ENCODE assay signal across 11 cellular contexts in the genomic region with DNA sequence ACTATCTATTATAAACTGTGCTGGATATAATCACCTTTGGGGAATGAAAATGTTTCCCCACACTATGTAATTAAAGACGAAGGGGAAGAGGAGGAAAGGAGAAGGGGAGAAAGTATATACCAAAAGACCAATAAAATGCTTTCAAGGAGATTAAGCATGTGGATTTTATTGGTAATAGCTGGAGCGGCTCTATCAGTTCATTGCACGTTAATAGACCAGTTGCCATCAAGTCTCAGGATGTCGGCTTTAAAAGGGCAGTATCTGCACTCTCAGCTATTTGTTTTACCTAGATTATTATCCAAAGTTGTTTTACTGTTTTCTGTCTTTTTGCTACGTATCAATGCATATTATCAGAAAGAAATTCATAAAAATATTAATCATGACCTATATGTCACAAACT. TPM values are rescaled to one million over a fixed set of nuclear protein-coding genes. Genes with fewer than 3 reads are reported as not detected.
DNase-seq lines count a peak whose midpoint lies in the region; ATAC-seq and TF ChIP-seq lines count a peak whose summit lies in the region.
"Had no signal": no experiment of that assay in that cellular context is flagged by ENCODE, and none has a peak within 500 bp of the region (broad histone marks: within the 10 kb centered on the region; RNA-seq: fewer than 3 reads in every experiment).

No MANE protein-coding gene starts in this region.

- peak overlapping the region; percentile 64 for H3K27ac Mint-ChIP-seq in MCF 10A (ENCODE audit: low read depth, unreplicated experiment)
- no peak overlapping the region for H3K27ac Mint-ChIP-seq in activated T-helper 2 cell treated with anti-CD3 and anti-CD28 coated beads, Interferon-gamma antibody, Interleukin-2, Interleukin-4, amounts not matched to agents 10 μg/mL and 5 μg/mL and 100 μg/mL, durations not matched to agents 14 hours and 24 hours and 36 hours

- no peak for TF ChIP-seq EP300 in upper lobe of left lung (IDR thresholded peaks at IDR 0.05)

- no TSS peak for BruUV-seq in MCF 10A (replicated peaks; lab: Mats Ljungman, UMichigan)

- no peak overlapping the region for H3K4me3 Mint-ChIP-seq in MCF 10A (ENCODE audit: unreplicated experiment)
- no peak overlapping the region for H3K4me3 Mint-ChIP-seq in activated T-helper 2 cell treated with anti-CD3 and anti-CD28 coated beads, Interferon-gamma antibody, Interleukin-2, Interleukin-4, amounts not matched to agents 10 μg/mL and 5 μg/mL and 100 μg/mL, durations not matched to agents 14 hours and 24 hours and 36 hours (ENCODE audit: low read depth)

- POLR2A ChIA-PET in MCF 10A (lab: Yijun Ruan, JAX), result interaction anchor here (0.6 to 2.9 kb wide), 8 partner anchors 9 to 543 kb away, joined by 3 to 30 read pairs (median 4); a partner anchor contains a TSS

- ATAC-seq in heart left ventricle (peak in 1 of 4 donors; percentile 21), left lung (peak; percentile 3), upper lobe of left lung (ENCODE audit: low FRiP score in 2 of 2) (peak in 1 of 2 donors; percentile 28)

- peak overlapping the region in 7 of 12 donors; percentile 1 to 26 (median 11) for H3K4me3 ChIP-seq in heart left ventricle
- no peak overlapping the region for H3K4me3 ChIP-seq in right atrium auricular region
- H3K4me3 ChIP-seq in left lung, result no peak overlapping the region
- no peak overlapping the region for H3K4me3 ChIP-seq in upper lobe of left lung
- H3K4me3 ChIP-seq: cardiac muscle cell had no signal

- DNase-seq in heart left ventricle (no peak), right atrium auricular region (ENCODE audit: low spot score) (no peak), MCF 10A (ENCODE audit: unreplicated experiment) (no peak), left lung (no peak), upper lobe of left lung (no peak), GDM1 (lab: John Stamatoyannopoulos, UW) (no peak), caudate nucleus (lab: John Stamatoyannopoulos, UW) (no peak)
- no peak for DNase-seq in activated T-helper 2 cell treated with anti-CD3 and anti-CD28 coated beads, Interferon-gamma antibody, Interleukin-2, Interleukin-4, amounts not matched to agents 10 μg/mL and 5 μg/mL and 100 μg/mL, durations not matched to agents 14 hours and 24 hours and 36 hours (ENCODE audit: low spot score)
- DNase-seq: activated CD4-positive, alpha-beta T cell treated with anti-CD3 and anti-CD28 coated beads, Interleukin-2, amount 50 U/mL, for 4 hours; NCI-H1092 had no signal

- no peaks in the 10 kb centered on the region for H3K9me3 Mint-ChIP-seq in MCF 10A (ENCODE audit: unreplicated experiment)
- H3K9me3 Mint-ChIP-seq in activated T-helper 2 cell treated with anti-CD3 and anti-CD28 coated beads, Interferon-gamma antibody, Interleukin-2, Interleukin-4, amounts not matched to agents 10 μg/mL and 5 μg/mL and 100 μg/mL, durations not matched to agents 14 hours and 24 hours and 36 hours, result no peaks in the 10 kb centered on the region

- no peaks in the 10 kb centered on the region for H3K27me3 Mint-ChIP-seq in MCF 10A (ENCODE audit: insufficient read depth, unreplicated experiment)
- H3K27me3 Mint-ChIP-seq in activated T-helper 2 cell treated with anti-CD3 and anti-CD28 coated beads, Interferon-gamma antibody, Interleukin-2, Interleukin-4, amounts not matched to agents 10 μg/mL and 5 μg/mL and 100 μg/mL, durations not matched to agents 14 hours and 24 hours and 36 hours (ENCODE audit: low read depth), result no peaks in the 10 kb centered on the region

- H3K9me3 ChIP-seq in heart left ventricle (no peaks in the 10 kb centered on the region), right atrium auricular region (no peaks in the 10 kb centered on the region), left lung (no peaks in the 10 kb centered on the region), upper lobe of left lung (no peaks in the 10 kb centered on the region)

- WGBS in heart left ventricle, 4 donors, result 43 to 57% (median 45%) methylated on average over 5 of the region's 5 CpGs
- WGBS in upper lobe of left lung, 2 donors, result 67 to 71% methylated on average over 5 of the region's 5 CpGs

- no peak for TF ChIP-seq CTCF in heart left ventricle (IDR thresholded peaks at IDR 0.05)
- TF ChIP-seq CTCF in right atrium auricular region (IDR thresholded peaks at IDR 0.05), result no peak
- no peak for TF ChIP-seq CTCF in MCF 10A (IDR thresholded peaks at IDR 0.05; ENCODE audit: unreplicated experiment)
- no peak for TF ChIP-seq CTCF in left lung (IDR thresholded peaks at IDR 0.05)
- TF ChIP-seq CTCF in upper lobe of left lung (IDR thresholded peaks at IDR 0.05), result no peak

- peaks cover 0 to 16% (median 3%) of the 10 kb centered on the region in 9 donors for H3K36me3 ChIP-seq in heart left ventricle
- no peaks in the 10 kb centered on the region for H3K36me3 ChIP-seq in right atrium auricular region
- H3K36me3 ChIP-seq in left lung, result no peaks in the 10 kb centered on the region
- H3K36me3 ChIP-seq in upper lobe of left lung, result no peaks in the 10 kb centered on the region

- peaks cover 0 to 71% (median 29%) of the 10 kb centered on the region in 12 donors for H3K4me1 ChIP-seq in heart left ventricle
- H3K4me1 ChIP-seq in right atrium auricular region, result peaks cover 0 to 31% of the 10 kb centered on the region in 2 donors
- H3K4me1 ChIP-seq in left lung, result peaks cover 0 to 7% of the 10 kb centered on the region in 2 donors
- H3K4me1 ChIP-seq in upper lobe of left lung, result peaks cover 0 to 14% (median 8%) of the 10 kb centered on the region in 4 donors

- H3K27ac ChIP-seq in heart left ventricle (peak overlapping the region in 9 of 12 donors; percentile 1 to 59 (median 32)), right atrium auricular region (peak overlapping the region in 1 of 2 donors; percentile 14), left lung (peak overlapping the region; percentile 34 to 73), upper lobe of left lung (peak overlapping the region; percentile 6 to 42 (median 30)), caudate nucleus (ENCODE audit: low read depth, low read length) (no peak overlapping the region)
- H3K27ac ChIP-seq: cardiac muscle cell had no signal

- no peaks in the 10 kb centered on the region for H3K36me3 Mint-ChIP-seq in MCF 10A (ENCODE audit: insufficient read depth, unreplicated experiment)
- H3K36me3 Mint-ChIP-seq in activated T-helper 2 cell treated with anti-CD3 and anti-CD28 coated beads, Interferon-gamma antibody, Interleukin-2, Interleukin-4, amounts not matched to agents 10 μg/mL and 5 μg/mL and 100 μg/mL, durations not matched to agents 14 hours and 24 hours and 36 hours (ENCODE audit: low read depth), result no peaks in the 10 kb centered on the region

- H3K4me1 Mint-ChIP-seq in MCF 10A (ENCODE audit: insufficient read depth, unreplicated experiment), result peaks cover 33% of the 10 kb centered on the region
- H3K4me1 Mint-ChIP-seq in activated T-helper 2 cell treated with anti-CD3 and anti-CD28 coated beads, Interferon-gamma antibody, Interleukin-2, Interleukin-4, amounts not matched to agents 10 μg/mL and 5 μg/mL and 100 μg/mL, durations not matched to agents 14 hours and 24 hours and 36 hours (ENCODE audit: low read depth), result peaks cover 1% of the 10 kb centered on the region

- TF ChIP-seq POLR2A in heart left ventricle (IDR thresholded peaks at IDR 0.05), result no peak
- TF ChIP-seq POLR2A in upper lobe of left lung (IDR thresholded peaks at IDR 0.05), result no peak

- H3K27me3 ChIP-seq in heart left ventricle, result no peaks in the 10 kb centered on the region
- no peaks in the 10 kb centered on the region for H3K27me3 ChIP-seq in right atrium auricular region
- H3K27me3 ChIP-seq in left lung, result no peaks in the 10 kb centered on the region
- H3K27me3 ChIP-seq in upper lobe of left lung, result no peaks in the 10 kb centered on the region
- H3K27me3 ChIP-seq: cardiac muscle cell had no signal

- intact Hi-C loops in heart left ventricle (cut with DNase I), result loop anchor here in 6 of 10 donors (2.0 to 10.0 kb wide), 4 partner anchors 16 to 474 kb away; no protein-coding TSS in a partner anchor
- intact Hi-C loops in MCF 10A (cut with micrococcal nuclease), result no loop called here
- intact Hi-C loops in left lung (cut with DNase I), result no loop called here
- intact Hi-C loops in activated T-helper 2 cell treated with anti-CD3 and anti-CD28 coated beads, Interferon-gamma antibody, Interleukin-2, Interleukin-4, amounts not matched to agents 10 μg/mL and 5 μg/mL and 100 μg/mL, durations not matched to agents 14 hours and 24 hours and 36 hours (cut with micrococcal nuclease), result no loop called here

- CTCF ChIA-PET in MCF 10A (lab: Yijun Ruan, JAX), result interaction anchor here (0.6 to 4.3 kb wide), 6 partner anchors 9 to 495 kb away, joined by 3 to 29 read pairs (median 5); a partner anchor contains a TSS

RNA-seq across cellular contexts. Expression of a gene that starts 9.0 kb away (rescaled TPM):
- total RNA-seq in heart left ventricle (100 to 1,000 TPM in 2 of 9 donors, 10 to 100 TPM in 7; 37.5 to 118 (median 91.7) TPM), right atrium auricular region (10 to 100 TPM; 27.7 to 58.4 TPM), MCF 10A (2022) (5.9 and 6.9 TPM in 2 replicates), left lung (100 to 1,000 TPM in 1 of 2 donors, 10 to 100 TPM in 1; 61.6 to 134 TPM), upper lobe of left lung (10 to 100 TPM; 33.2 to 74.6 (median 50.2) TPM)
- 10 to 100 TPM in 1 of 2 donors, 1 to 10 TPM in 1; 9.6 to 44.0 TPM for polyA plus RNA-seq in heart left ventricle
- total RNA-seq in activated T-helper 2 cell treated with anti-CD3 and anti-CD28 coated beads, Interferon-gamma antibody, Interleukin-2, Interleukin-4, amounts not matched to agents 10 μg/mL and 5 μg/mL and 100 μg/mL, durations not matched to agents 14 hours and 24 hours and 36 hours, result 0.05 and 0.53 TPM in 2 replicates

Comparison
In these comparisons a context has a peak if more than half of its experiments do, and no peak if none do; other contexts are left out.
1. H3K4me3 ChIP-seq: peak in heart left ventricle (7 of 12); none in right atrium auricular region (0 of 2), left lung (0 of 2) and upper lobe of left lung (0 of 4).
2. intact Hi-C loops: an anchor here in heart left ventricle (2.0 to 10.0 kb wide); none called in MCF 10A, left lung and activated T-helper 2 cell treated with anti-CD3 and anti-CD28 coated beads, Interferon-gamma antibody, Interleukin-2, Interleukin-4, amounts not matched to agents 10 μg/mL and 5 μg/mL and 100 μg/mL, durations not matched to agents 14 hours and 24 hours and 36 hours.